13 cellular contexts compared by ENCODE assay signal in genomic region chr2:182360012-182360662, GRCh38.
DNase-seq lines count a peak whose midpoint lies in the region; ATAC-seq and TF ChIP-seq lines count a peak whose summit lies in the region.
"Had no signal": no experiment of that assay in that cellular context is flagged by ENCODE, and none has a peak within 500 bp of the region (broad histone marks: within the 10 kb centered on the region; RNA-seq: fewer than 3 reads in every experiment).

No MANE protein-coding gene starts in this region.

- H3K36me3 ChIP-seq in PC-9 (ENCODE audit: low read depth) (no peaks in the 10 kb centered on the region), lung (ENCODE audit: control insufficient read depth in 2 of 2, insufficient read depth in 2 of 2, low read length in 2 of 2) (no peaks in the 10 kb centered on the region), upper lobe of right lung (no peaks in the 10 kb centered on the region)

- intact Hi-C loops in PC-9 (cut with micrococcal nuclease; ENCODE audit: unreplicated experiment), result no loop called here
- intact Hi-C loops in upper lobe of right lung (cut with DNase I), result no loop called here

- POLR2A ChIA-PET in PC-9 (lab: Charles Lee; ENCODE audit: unreplicated experiment), result no interaction called here

- no peak for DNase-seq in PC-9
- DNase-seq in fibroblast of gingiva (ENCODE audit: low read depth), result peak; percentile 60
- DNase-seq in lung (ENCODE audit: low spot score), result no peak
- DNase-seq in upper lobe of right lung, result no peak
- DNase-seq in NOMO-1 treated with DMSO at 0.1 percent for 48 hours (lab: John Stamatoyannopoulos, UW; ENCODE audit: unreplicated experiment), result no peak
- no peak for DNase-seq in activated effector memory CD4-positive, alpha-beta T cell treated with anti-CD3 and anti-CD28 coated beads, Interleukin-2, amount 50 U/mL, for 16 hours
- DNase-seq: H7; nucleus accumbens; stimulated activated CD4-positive, alpha-beta T cell treated with anti-CD3 and anti-CD28 coated beads, Interleukin-2, amount 100 ng/mL, for 48 hours; stimulated activated naive CD8-positive, alpha-beta T cell treated with anti-CD3 and anti-CD28 coated beads, Interleukin-15, amount 100 ng/mL, for 72 hours; T-helper 9 cell had no signal

- no peaks in the 10 kb centered on the region for H4K20me1 ChIP-seq in PC-9 (ENCODE audit: insufficient read depth)

- H3K9me2 ChIP-seq in PC-9 (ENCODE audit: insufficient read depth), result no peaks in the 10 kb centered on the region

- no peaks in the 10 kb centered on the region for H3F3A ChIP-seq in PC-9 (ENCODE audit: insufficient read depth, low read depth)

- CTCF ChIA-PET in PC-9 (lab: Charles Lee), result no interaction called here

- H3K27ac ChIP-seq in PC-9, result no peak overlapping the region
- peak overlapping the region in 1 of 2 donors; percentile 9 for H3K27ac ChIP-seq in lung (ENCODE audit: low read depth in 1 of 2, low read length in 1 of 2)
- H3K27ac ChIP-seq in upper lobe of right lung, result peak overlapping the region; percentile 27

- BruUV-seq in PC-9 (replicated peaks; lab: Mats Ljungman, UMichigan), result no TSS peak

- WGBS in lung, 2 donors, result 43 to 58% methylated on average over 10 of the region's 10 CpGs

- peak overlapping the region; percentile 18 for H2AFZ ChIP-seq in PC-9

- no peak overlapping the region for H3K4me2 ChIP-seq in PC-9

- no peaks in the 10 kb centered on the region for H3K79me2 ChIP-seq in PC-9 (ENCODE audit: low read depth)

- H3K27me3 ChIP-seq in PC-9 (ENCODE audit: insufficient read depth, low read depth), result no peaks in the 10 kb centered on the region
- H3K27me3 ChIP-seq in lung (ENCODE audit: control insufficient read depth, insufficient read depth), result no peaks in the 10 kb centered on the region
- H3K27me3 ChIP-seq in upper lobe of right lung, result no peaks in the 10 kb centered on the region

- H3K4me3 ChIP-seq in PC-9 (no peak overlapping the region), lung (no peak overlapping the region), upper lobe of right lung (no peak overlapping the region)
- H3K4me3 ChIP-seq: GM12878 had no signal

- H3K9me3 ChIP-seq in PC-9 (ENCODE audit: insufficient read depth, low read depth) (no peaks in the 10 kb centered on the region), lung (ENCODE audit: control insufficient read depth in 2 of 2, insufficient read depth in 1 of 2, low read length in 1 of 2) (no peaks in the 10 kb centered on the region), upper lobe of right lung (no peaks in the 10 kb centered on the region)

- no peak for TF ChIP-seq CTCF in PC-9 (conservative IDR thresholded peaks at IDR 0.05)
- no peak for TF ChIP-seq CTCF in lung (IDR thresholded peaks at IDR 0.05; ENCODE audit: control extremely low read depth, extremely low read depth)
- TF ChIP-seq CTCF in upper lobe of right lung (IDR thresholded peaks at IDR 0.05), result no peak

- peak; percentile 17 for ATAC-seq in lung (ENCODE audit: insufficient read depth, low FRiP score)
- ATAC-seq in upper lobe of right lung, result peak; percentile 47
- ATAC-seq in HG02678 (IDR thresholded peaks at IDR 0.05; ENCODE audit: unreplicated experiment), result no peak
- ATAC-seq: GM12878; stimulated activated naive CD8-positive, alpha-beta T cell treated with anti-CD3 and anti-CD28 coated beads, Interleukin-15, amount 100 ng/mL, for 72 hours had no signal

- H3K4me1 ChIP-seq in PC-9 (replicated peaks; ENCODE audit: insufficient read depth) (no peaks in the 10 kb centered on the region), lung (ENCODE audit: control insufficient read depth in 2 of 2, insufficient read depth in 2 of 2, low read length in 2 of 2) (no peaks in the 10 kb centered on the region), upper lobe of right lung (no peaks in the 10 kb centered on the region)
